8 cellular contexts compared by ENCODE assay signal in the genomic region with DNA sequence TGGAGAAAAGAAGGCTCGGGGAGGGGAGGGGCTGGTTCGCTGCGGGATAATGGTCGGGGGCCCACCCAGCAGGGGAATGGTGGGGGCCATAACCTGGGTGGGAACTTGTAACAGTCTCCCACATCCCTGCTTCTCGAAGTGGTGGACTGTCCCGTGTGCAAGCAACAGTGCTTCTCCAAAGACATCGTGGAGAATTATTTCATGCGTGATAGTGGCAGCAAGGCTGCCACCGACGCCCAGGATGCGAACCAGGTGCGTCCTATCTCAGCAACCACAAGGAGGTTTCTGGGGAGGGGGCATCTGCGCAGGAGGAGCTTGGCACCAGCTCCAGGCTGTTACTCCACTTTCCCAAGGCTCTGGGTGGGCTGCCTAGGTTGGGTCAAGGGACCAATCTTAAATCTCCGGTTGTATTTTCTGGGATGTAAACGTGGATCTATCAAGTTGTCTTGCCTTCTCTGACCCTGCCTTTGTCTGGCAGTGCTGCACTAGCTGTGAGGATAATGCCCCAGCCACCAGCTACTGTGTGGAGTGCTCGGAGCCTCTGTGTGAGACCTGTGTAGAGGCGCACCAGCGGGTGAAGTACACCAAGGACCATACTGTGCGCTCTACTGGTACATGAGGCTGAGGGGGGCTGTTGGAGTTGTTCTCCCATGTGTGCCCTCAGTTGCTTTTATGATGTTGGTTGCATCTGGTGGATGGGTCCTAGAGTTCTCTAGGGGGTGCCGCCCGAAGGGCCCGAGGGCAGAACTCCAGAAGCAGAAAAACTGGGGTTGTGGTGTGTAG. TPM values are rescaled to one million over a fixed set of nuclear protein-coding genes. Genes with fewer than 3 reads are reported as not detected.
A peak's percentile ranks its signal among the peaks of the same experiment; 100 is the strongest.
DNase-seq lines count a peak whose midpoint lies in the region; ATAC-seq and TF ChIP-seq lines count a peak whose summit lies in the region.

No MANE protein-coding gene starts in this region.

- peaks cover 26% of the 10 kb centered on the region for H3K4me1 Mint-ChIP-seq in CD8-positive, alpha-beta T cell (ENCODE audit: low read depth)

- intact Hi-C loops in CD8-positive, alpha-beta T cell (cut with DNase I, micrococcal nuclease) = loop anchor here in 1 of 2 experiments (2.0 kb wide), 1 partner anchor 79 kb away; the partner anchor contains the start of gene ZNF324

- H3K9me3 ChIP-seq in CD8-positive, alpha-beta T cell (ENCODE audit: low read length) = no peaks in the 10 kb centered on the region
- no peaks in the 10 kb centered on the region for H3K9me3 ChIP-seq in Peyer's patch
- H3K9me3 ChIP-seq in neutrophil = no peaks in the 10 kb centered on the region

- no peak for TF ChIP-seq CTCF in CD8-positive, alpha-beta T cell (IDR thresholded peaks at IDR 0.05)
- TF ChIP-seq CTCF in Peyer's patch (IDR thresholded peaks at IDR 0.05) (no peak), epithelial cell of esophagus (IDR thresholded peaks at IDR 0.05; ENCODE audit: insufficient read depth, low read depth, low read length, missing control alignments) (no peak), neutrophil (IDR thresholded peaks at IDR 0.05) (no peak)

- H3K36me3 Mint-ChIP-seq in CD8-positive, alpha-beta T cell = peaks cover 54% of the 10 kb centered on the region

- peaks cover 34% of the 10 kb centered on the region for H3K36me3 ChIP-seq in CD8-positive, alpha-beta T cell (ENCODE audit: insufficient read depth, low read length)
- H3K36me3 ChIP-seq in Peyer's patch = peaks cover 0 to 36% (median 0%) of the 10 kb centered on the region in 3 donors
- peaks cover 34% of the 10 kb centered on the region for H3K36me3 ChIP-seq in neutrophil

- H3K4me3 Mint-ChIP-seq in CD8-positive, alpha-beta T cell = peak overlapping the region; percentile 92

- peak overlapping the region; percentile 67 for H3K4me3 ChIP-seq in CD8-positive, alpha-beta T cell (ENCODE audit: low read depth, low read length)
- peak overlapping the region; percentile 89 to 99 (median 93) for H3K4me3 ChIP-seq in Peyer's patch
- peak overlapping the region; percentile 80 for H3K4me3 ChIP-seq in epithelial cell of esophagus (ENCODE audit: low read length)
- peak overlapping the region; percentile 82 to 90 for H3K4me3 ChIP-seq in neutrophil (ENCODE audit: low read depth in 1 of 2, low read length in 1 of 2)

- peaks cover 17% of the 10 kb centered on the region for H3K4me1 ChIP-seq in CD8-positive, alpha-beta T cell (ENCODE audit: insufficient read depth, low read length)
- H3K4me1 ChIP-seq in Peyer's patch = peaks cover 0 to 21% (median 18%) of the 10 kb centered on the region in 4 donors
- H3K4me1 ChIP-seq in neutrophil (ENCODE audit: control insufficient read depth in 1 of 2, insufficient read depth in 1 of 2, low read depth in 1 of 2, low read length in 1 of 2) = peaks cover 27 to 32% of the 10 kb centered on the region in 2 experiments

- peak overlapping the region; percentile 54 for H3K27ac ChIP-seq in CD8-positive, alpha-beta T cell (ENCODE audit: low read depth, low read length)
- H3K27ac ChIP-seq in Peyer's patch (peak overlapping the region; percentile 91 to 98 (median 94)), neutrophil (peak overlapping the region; percentile 100)

- no peaks in the 10 kb centered on the region for H3K27me3 ChIP-seq in CD8-positive, alpha-beta T cell (ENCODE audit: insufficient read depth, low read length)
- no peaks in the 10 kb centered on the region for H3K27me3 ChIP-seq in Peyer's patch
- H3K27me3 ChIP-seq in neutrophil = peaks cover 12% of the 10 kb centered on the region

- H3K27me3 Mint-ChIP-seq in CD8-positive, alpha-beta T cell (ENCODE audit: low read depth) = peaks cover 6% of the 10 kb centered on the region

- ATAC-seq in CD8-positive, alpha-beta T cell = no peak
- no peak for ATAC-seq in GM21825 (IDR thresholded peaks at IDR 0.05; ENCODE audit: unreplicated experiment)

- peak overlapping the region; percentile 89 for H3K27ac Mint-ChIP-seq in CD8-positive, alpha-beta T cell

- POLR2A ChIA-PET in CD8-positive, alpha-beta T cell (lab: Charles Lee) = interaction anchor here (0.8 to 3.6 kb wide), 5 partner anchors 9 to 189 kb away, joined by 3 to 63 read pairs (median 4); partner anchors contain the start of genes CHMP2A and ZBTB45

- no peak for DNase-seq in CD8-positive, alpha-beta T cell
- DNase-seq in Peyer's patch (no peak), epithelial cell of esophagus (ENCODE audit: low read depth) (no peak), iPS-NIHi7 (ENCODE audit: extremely low spot score) (no peak), H4 (ENCODE audit: low spot score) (no peak)
- DNase-seq in activated CD4-positive, CD25-positive, alpha-beta regulatory T cell treated with anti-CD3 and anti-CD28 coated beads, Interleukin-2, amount 50 U/mL, for 72 hours = no peak

- CTCF ChIA-PET in CD8-positive, alpha-beta T cell (lab: Charles Lee) = interaction anchor here (1.5 to 2.1 kb wide), 2 partner anchors 15 to 25 kb away, joined by 4 to 5 read pairs; partner anchors contain the start of gene ZBTB45

- TF ChIP-seq POLR2A in Peyer's patch (IDR thresholded peaks at IDR 0.05) = no peak

- no peaks in the 10 kb centered on the region for H3K9me3 Mint-ChIP-seq in CD8-positive, alpha-beta T cell

RNA-seq across cellular contexts. Expression of gene TRIM28, which starts 1.6 kb away (rescaled TPM):
- total RNA-seq in CD8-positive, alpha-beta T cell = 100 to 1,000 TPM; 525 to 549 TPM
- 100 to 1,000 TPM; 164 to 281 (median 196) TPM for total RNA-seq in Peyer's patch
- total RNA-seq in H4 (2014; rRNA removed; shearing (Covaris generic)) = 378 and 416 TPM in 2 replicates

RNA-seq across cellular contexts. Expression of gene CHMP2A, which starts 9.4 kb away (rescaled TPM):
- 10 to 100 TPM; 41.5 to 51.7 TPM for total RNA-seq in CD8-positive, alpha-beta T cell
- 100 to 1,000 TPM in 2 of 4 donors, 10 to 100 TPM in 2; 79.2 to 115 (median 101) TPM for total RNA-seq in Peyer's patch
- total RNA-seq in H4 (2014; rRNA removed; shearing (Covaris generic)) = 242 and 244 TPM in 2 replicates

RNA-seq across cellular contexts. Expression of gene UBE2M, which starts 12.9 kb away (rescaled TPM):
- 10 to 100 TPM; 26.9 to 29.5 TPM for total RNA-seq in CD8-positive, alpha-beta T cell
- 10 to 100 TPM; 10.2 to 37.1 (median 18.5) TPM for total RNA-seq in Peyer's patch
- 108 and 109 TPM in 2 replicates for total RNA-seq in H4 (2014; rRNA removed; shearing (Covaris generic))

RNA-seq across cellular contexts. Expression of gene ZBTB45, which starts 25.9 kb away (rescaled TPM):
- 1 to 10 TPM; 4.8 to 5.6 TPM for total RNA-seq in CD8-positive, alpha-beta T cell
- 10 to 100 TPM in 3 of 4 donors, 1 to 10 TPM in 1; 7.4 to 21.6 (median 14.3) TPM for total RNA-seq in Peyer's patch
- 1.6 and 4.6 TPM in 2 replicates for total RNA-seq in H4 (2014; rRNA removed; shearing (Covaris generic))

RNA-seq across cellular contexts. Expression of gene MZF1, which starts 27.7 kb away (rescaled TPM):
- total RNA-seq in CD8-positive, alpha-beta T cell = 10 to 100 TPM; 14.1 to 15.0 TPM
- total RNA-seq in Peyer's patch = 100 to 1,000 TPM in 1 of 4 donors, 10 to 100 TPM in 3; 60.9 to 123 (median 82.3) TPM
- 3.5 and 5.4 TPM in 2 replicates for total RNA-seq in H4 (2014; rRNA removed; shearing (Covaris generic))
